In the genomic region with DNA sequence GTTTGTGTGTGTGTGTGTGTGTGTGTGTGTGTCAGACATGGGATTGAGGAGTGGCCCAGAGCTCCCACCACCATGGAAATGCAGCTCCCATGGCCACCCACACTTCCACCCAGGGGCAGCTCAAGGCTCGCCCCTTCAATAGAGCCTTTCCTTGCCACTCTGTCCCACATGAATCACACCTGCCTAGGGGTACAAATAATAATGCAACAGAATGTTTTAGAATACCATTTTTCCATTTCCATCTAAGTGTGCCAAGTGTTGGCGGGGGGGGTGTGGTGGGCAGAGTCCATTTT, we compare ENCODE assay signal across 8 cellular contexts. TPM values are rescaled to one million over a fixed set of nuclear protein-coding genes. Genes with fewer than 3 reads are reported as not detected.
"Had no signal": no experiment of that assay in that cellular context is flagged by ENCODE, and none has a peak within 500 bp of the region (broad histone marks: within the 10 kb centered on the region; RNA-seq: fewer than 3 reads in every experiment).

No MANE protein-coding gene starts in this region.

RNA-seq across cellular contexts. Expression of a gene that starts 19.7 kb away (rescaled TPM):
- total RNA-seq: activated CD8-positive, alpha-beta memory T cell treated with anti-CD3 and anti-CD28 coated beads for 36 hours; activated CD8-positive, alpha-beta T cell treated with anti-CD3 and anti-CD28 coated beads for 36 hours; activated T-cell treated with anti-CD3 and anti-CD28 coated beads, Interleukin-2, amount 50 U/mL, for 72 hours; activated T-helper 2 cell treated with anti-CD3 and anti-CD28 coated beads, Interferon-gamma antibody, Interleukin-2, Interleukin-4, amounts not matched to agents 10 μg/mL and 5 μg/mL and 100 μg/mL, durations not matched to agents 14 hours and 24 hours and 36 hours; astrocyte; body of pancreas; PC-9; SK-MEL-5 had no signal

RNA-seq across cellular contexts. Expression of a gene that starts 23.3 kb away (rescaled TPM):
- total RNA-seq: SK-MEL-5 had no signal
